In the genomic region with DNA sequence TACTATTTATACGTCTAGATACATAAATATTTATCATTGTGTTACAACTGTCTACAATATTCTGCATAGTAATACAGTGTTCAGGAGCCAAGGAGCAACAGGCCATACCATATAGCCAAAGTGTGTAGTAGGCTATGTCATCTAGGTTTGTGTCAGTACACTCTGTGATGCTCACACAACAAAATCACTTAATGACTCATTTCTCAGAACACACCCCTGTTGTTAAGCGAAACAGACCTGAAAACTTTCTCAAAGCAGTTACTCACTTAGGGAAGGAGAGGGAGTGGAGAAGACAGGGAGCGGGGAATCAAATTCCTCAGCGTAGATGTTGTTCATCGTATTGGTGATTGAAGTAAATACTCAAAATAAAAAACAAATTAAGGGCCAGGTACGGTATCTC, we compare ENCODE assay signal across 20 cellular contexts.
DNase-seq lines count a peak whose midpoint lies in the region; ATAC-seq, FAIRE-seq and TF ChIP-seq lines count a peak whose summit lies in the region.
"Had no signal": no experiment of that assay in that cellular context is flagged by ENCODE, and none has a peak within 500 bp of the region (broad histone marks: within the 10 kb centered on the region; RNA-seq: fewer than 3 reads in every experiment).

No MANE protein-coding gene starts in this region.

- peaks cover 19% of the 10 kb centered on the region for H3K4me1 Mint-ChIP-seq in astrocyte (ENCODE audit: low read depth, unreplicated experiment)

- FAIRE-seq in RCC 7860 (lab: Jason Lieb, UNC) (no peak), astrocyte (lab: Jason Lieb, UNC) (no peak)

- H3K9me3 ChIP-seq in astrocyte (ENCODE audit: insufficient read depth, low read depth, low read length): no peaks in the 10 kb centered on the region
- no peaks in the 10 kb centered on the region for H3K9me3 ChIP-seq in osteoblast (ENCODE audit: low read depth, low read length)
- no peaks in the 10 kb centered on the region for H3K9me3 ChIP-seq in SJCRH30 (replicated peaks)

- no peak overlapping the region for H3K4me2 ChIP-seq in astrocyte (ENCODE audit: low read length)
- H3K4me2 ChIP-seq in osteoblast (ENCODE audit: insufficient read depth, low read length): no peak overlapping the region
- H3K4me2 ChIP-seq: KMS-11 had no signal

- H3K27ac Mint-ChIP-seq in astrocyte (ENCODE audit: unreplicated experiment): peak overlapping the region; percentile 53
- H3K27ac Mint-ChIP-seq: CD8-positive, alpha-beta T cell; HFFc6 had no signal

- H3K27me3 ChIP-seq in astrocyte (ENCODE audit: insufficient read depth, low read length): no peaks in the 10 kb centered on the region
- H3K27me3 ChIP-seq in osteoblast (ENCODE audit: insufficient read depth, low read length): no peaks in the 10 kb centered on the region
- no peaks in the 10 kb centered on the region for H3K27me3 ChIP-seq in SJCRH30

- H3K36me3 ChIP-seq in astrocyte (ENCODE audit: insufficient read depth, low read length): no peaks in the 10 kb centered on the region
- no peaks in the 10 kb centered on the region for H3K36me3 ChIP-seq in osteoblast (ENCODE audit: insufficient read depth, low read length)
- H3K36me3 ChIP-seq in SJCRH30: no peaks in the 10 kb centered on the region

- H3K4me3 Mint-ChIP-seq in astrocyte (ENCODE audit: unreplicated experiment): no peak overlapping the region
- H3K4me3 Mint-ChIP-seq: CD8-positive, alpha-beta T cell; HFFc6 had no signal

- TF ChIP-seq CTCF in astrocyte (IDR thresholded peaks at IDR 0.05; ENCODE audit: insufficient read depth, low read depth, low read length) (no peak), osteoblast (IDR thresholded peaks at IDR 0.05; ENCODE audit: extremely low read depth, low read depth, low read length) (no peak), omental fat pad (IDR thresholded peaks at IDR 0.05) (no peak)

- H2AFZ ChIP-seq in astrocyte (ENCODE audit: low read depth, low read length) (no peak overlapping the region), osteoblast (ENCODE audit: low read length) (no peak overlapping the region)

- no peak overlapping the region for H3K27ac ChIP-seq in astrocyte (ENCODE audit: low read depth, low read length)
- no peak overlapping the region for H3K27ac ChIP-seq in osteoblast (ENCODE audit: low read depth, low read length)
- no peak overlapping the region for H3K27ac ChIP-seq in SJCRH30
- H3K27ac ChIP-seq: KMS-11 had no signal

- H3K27me3 Mint-ChIP-seq in astrocyte (ENCODE audit: low read depth, unreplicated experiment): no peaks in the 10 kb centered on the region

- H3K9me3 Mint-ChIP-seq in astrocyte (ENCODE audit: unreplicated experiment): no peaks in the 10 kb centered on the region
- H3K9me3 Mint-ChIP-seq: CD8-positive, alpha-beta T cell; HFFc6 had no signal

- H4K20me1 ChIP-seq in astrocyte (ENCODE audit: insufficient read depth, low read length): no peaks in the 10 kb centered on the region
- no peaks in the 10 kb centered on the region for H4K20me1 ChIP-seq in osteoblast (ENCODE audit: insufficient read depth, low read length)

- H3K36me3 Mint-ChIP-seq in astrocyte (ENCODE audit: low read depth, unreplicated experiment): no peaks in the 10 kb centered on the region
- H3K36me3 Mint-ChIP-seq: CD8-positive, alpha-beta T cell had no signal

- peak; percentile 84 for ATAC-seq in esophagus mucosa
- no peak for ATAC-seq in GM21786 (IDR thresholded peaks at IDR 0.05; ENCODE audit: unreplicated experiment)
- no peak for ATAC-seq in omental fat pad (ENCODE audit: low FRiP score)
- ATAC-seq: CD8-positive, alpha-beta T cell; Panc1 had no signal

- H3K79me2 ChIP-seq in astrocyte (ENCODE audit: insufficient read depth, low read length): no peaks in the 10 kb centered on the region
- H3K79me2 ChIP-seq in osteoblast (ENCODE audit: insufficient read depth, low read length): no peaks in the 10 kb centered on the region

- H3K4me3 ChIP-seq in astrocyte (ENCODE audit: insufficient read depth, low read depth, low read length): no peak overlapping the region
- H3K4me3 ChIP-seq in osteoblast (ENCODE audit: insufficient read depth, low read length): no peak overlapping the region
- H3K4me3 ChIP-seq in SJCRH30: no peak overlapping the region

- H3K9ac ChIP-seq in astrocyte (ENCODE audit: low read length): no peak overlapping the region
- H3K9ac ChIP-seq: KMS-11 had no signal

- DNase-seq in RCC 7860 (ENCODE audit: low spot score): peak; percentile 11
- peak; percentile 31 for DNase-seq in astrocyte (ENCODE audit: low read depth)
- DNase-seq in osteoblast (ENCODE audit: insufficient read length, low spot score, missing footprints): peak; percentile 47
- no peak for DNase-seq in NCI-H2081 (lab: John Stamatoyannopoulos, UW)
- DNase-seq in omental fat pad (ENCODE audit: low spot score): no peak
- no peak for DNase-seq in SJCRH30
- DNase-seq: CD8-positive, alpha-beta T cell; DND-41; GF-D8; HFFc6; MM.1S; NCI-H1105 treated with DMSO at 0.1 percent for 48 hours; NCI-H187; NCI-H446; NCI-H774; SHP77 had no signal

- H3K4me1 ChIP-seq in astrocyte (ENCODE audit: insufficient read depth, low read length): peaks cover 10% of the 10 kb centered on the region
- H3K4me1 ChIP-seq in osteoblast (ENCODE audit: insufficient read depth, low read length): no peaks in the 10 kb centered on the region
- H3K4me1 ChIP-seq in SJCRH30: no peaks in the 10 kb centered on the region

Comparison
In these comparisons a context has a peak if more than half of its experiments do, and no peak if none do; other contexts are left out.
1. DNase-seq: peak in RCC 7860 (single experiment), astrocyte (single experiment) and osteoblast (single experiment); none in NCI-H2081 (0 of 2), omental fat pad (single experiment) and SJCRH30 (0 of 2).